In genomic region chr7:64794171-64794844, GRCh38 we compare ENCODE assay signal across 8 cellular contexts. TPM values are rescaled to one million over a fixed set of nuclear protein-coding genes. Genes with fewer than 3 reads are reported as not detected.
DNase-seq lines count a peak whose midpoint lies in the region; ATAC-seq, FAIRE-seq and TF ChIP-seq lines count a peak whose summit lies in the region.

Gene ZNF138 (plus strand): TSS chr7:64794428. CDS start chr7:64794569, 141 bp downstream.

- H3K4me1 Mint-ChIP-seq in brain, result peaks cover 49% of the 10 kb centered on the region

- H3K27me3 Mint-ChIP-seq in brain, result peaks cover 5% of the 10 kb centered on the region

- TF ChIP-seq POLR2A in GM18526 (IDR thresholded peaks at IDR 0.05; ENCODE audit: extremely low read depth, insufficient read length), result peak; percentile 69

- peaks cover 0 to 26% (median 14%) of the 10 kb centered on the region in 5 experiments for H3K9me3 Mint-ChIP-seq in brain

- peak; percentile 60 for FAIRE-seq in TTC549 (lab: Jason Lieb, UNC)

- intact Hi-C loops in sciatic nerve (cut with DNase I), result no loop called here

- TF ChIP-seq CTCF in brain (conservative IDR thresholded peaks at IDR 0.05), result peak in 1 of 2 experiments; percentile 21

- peak within 1 kb of the TSS; percentile 99 to 100 (median 100) for H3K27ac Mint-ChIP-seq in brain

- ATAC-seq in HG03064 (IDR thresholded peaks at IDR 0.05; ENCODE audit: low read depth, unreplicated experiment) (peak; percentile 100), sciatic nerve (peak; percentile 100)

- peaks cover 38% of the 10 kb centered on the region for H3K36me3 Mint-ChIP-seq in brain

- H3K4me3 Mint-ChIP-seq in brain, result peak within 1 kb of the TSS; percentile 98 to 100 (median 100)

- DNase-seq in A172 (ENCODE audit: low spot score) (peak; percentile 99), NCI-H2107 (lab: John Stamatoyannopoulos, UW) (peak; percentile 89), iPS DF 4.7 (ENCODE audit: extremely low read depth, low spot score) (peak; percentile 89), sciatic nerve (ENCODE audit: low spot score) (peak; percentile 97)

RNA-seq across cellular contexts. Expression of gene ZNF138, which starts in this region (rescaled TPM):
- 9.4 and 17.0 TPM in 2 replicates for total RNA-seq in A172 (2014; rRNA removed; shearing (Covaris generic))
- 4.0 TPM for polyA plus RNA-seq in brain (ENCODE audit: insufficient read depth, low read depth, low replicate concordance)
- 14.7 TPM for total RNA-seq in sciatic nerve

Comparison
In these comparisons a context has a peak if more than half of its experiments do, and no peak if none do; other contexts are left out.
1. Peak in every context shown above with its lines: DNase-seq and ATAC-seq.